ENCODE assay signal across 1 cellular context in the genomic region with DNA sequence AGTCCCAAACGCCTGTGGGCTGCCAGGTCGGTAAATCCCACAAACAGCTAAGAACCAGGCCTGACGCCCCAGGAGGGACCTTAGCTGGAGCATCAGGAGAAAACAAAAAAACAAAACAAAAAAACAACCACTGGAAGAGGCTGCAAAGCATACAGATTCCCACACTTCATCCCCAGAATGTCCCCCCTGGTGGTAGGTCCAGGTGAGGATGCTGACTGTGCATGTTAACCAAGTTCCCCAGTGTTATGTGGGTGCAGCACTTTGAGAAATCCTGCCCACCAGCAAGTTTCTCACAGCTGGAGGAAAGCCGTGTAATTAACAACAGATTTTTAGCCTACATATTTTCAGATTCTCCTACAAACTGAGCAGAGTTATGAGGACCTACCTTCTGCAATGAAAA.
TF ChIP-seq lines count a peak whose summit lies in the region.

No MANE protein-coding gene starts in this region.

TF ChIP-seq in GM23338, 12 proteins besides CTCF, POLR2A, EP300 and RAD21 (continued from another document):
- no peak for TF ChIP-seq ETS1 (IDR thresholded peaks at IDR 0.05)
- no peak for TF ChIP-seq EZH2phosphoT487 (IDR thresholded peaks at IDR 0.05; ENCODE audit: unreplicated experiment)
- TF ChIP-seq ZNF462 (CRISPR knock-in tag; IDR thresholded peaks at IDR 0.05), result no peak
